Comparison of ENCODE assay signal across 12 cellular contexts in the genomic region with DNA sequence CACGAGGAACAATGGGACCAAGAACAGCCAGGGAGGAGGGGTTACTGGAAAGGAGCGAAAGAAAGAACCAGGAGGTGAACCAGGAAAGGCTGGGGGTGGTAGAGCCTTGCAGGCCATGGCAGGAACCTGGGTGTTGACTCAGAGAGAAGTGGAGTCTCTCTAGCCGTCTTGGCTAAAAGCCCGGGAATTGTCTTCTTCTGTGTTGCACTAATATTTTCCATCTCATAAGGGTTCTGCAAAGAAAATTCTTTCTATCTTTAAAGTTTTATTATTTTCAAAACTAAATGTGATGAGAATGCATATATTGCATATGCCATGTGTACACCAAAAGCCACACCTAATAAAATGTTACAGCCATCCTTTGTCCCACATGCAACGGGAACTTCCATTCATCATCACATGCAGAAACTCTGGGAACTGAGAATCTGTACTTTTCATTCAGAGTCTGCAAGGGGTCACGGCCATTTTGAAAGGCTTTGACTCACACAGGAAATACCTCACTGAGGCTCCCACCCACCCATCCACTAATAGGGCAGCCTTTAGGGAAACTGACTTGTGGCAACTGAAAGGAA. TPM values are rescaled to one million over a fixed set of nuclear protein-coding genes. Genes with fewer than 3 reads are reported as not detected.
DNase-seq lines count a peak whose midpoint lies in the region; ATAC-seq, FAIRE-seq and TF ChIP-seq lines count a peak whose summit lies in the region.
"Had no signal": no experiment of that assay in that cellular context is flagged by ENCODE, and none has a peak within 500 bp of the region (broad histone marks: within the 10 kb centered on the region; RNA-seq: fewer than 3 reads in every experiment).

No MANE protein-coding gene starts in this region.

- peaks cover 26% of the 10 kb centered on the region for H3K4me1 Mint-ChIP-seq in HFFc6 (ENCODE audit: low read depth)
- peaks cover 3% of the 10 kb centered on the region; the same call in 1 of the 2 replicates for H3K4me1 Mint-ChIP-seq in WTC11

- no peak for TF ChIP-seq CTCF in HFFc6 (IDR thresholded peaks at IDR 0.05)
- TF ChIP-seq CTCF in foreskin keratinocyte (conservative IDR thresholded peaks at IDR 0.05), result peak; percentile 17
- TF ChIP-seq CTCF in WTC11 (IDR thresholded peaks at IDR 0.05), result no peak

- no peaks in the 10 kb centered on the region for H3K36me3 Mint-ChIP-seq in HFFc6 (ENCODE audit: low read depth)
- H3K36me3 Mint-ChIP-seq in WTC11, result no peaks in the 10 kb centered on the region

- DNase-seq in HFFc6 (peak; percentile 62), amniotic epithelial cell (ENCODE audit: low read depth) (peak; percentile 44), foreskin keratinocyte (peak; percentile 84 to 93), WTC11 (ENCODE audit: low spot score) (no peak), NCI-H1694 (lab: John Stamatoyannopoulos, UW) (no peak), LoVo (ENCODE audit: low spot score) (no peak), GM12892 (ENCODE audit: insufficient read length) (no peak)
- DNase-seq: anterior cingulate cortex, NCI-H1092 treated with DMSO at 0.1 percent for 48 hours had no signal

- ATAC-seq in foreskin keratinocyte (peak; percentile 86), WTC11 (no peak)

- H3K27ac Mint-ChIP-seq in HFFc6, result peak overlapping the region; percentile 45; the same call in 1 of the 2 replicates
- no peak overlapping the region for H3K27ac Mint-ChIP-seq in WTC11

- H3K27me3 Mint-ChIP-seq in HFFc6 (ENCODE audit: insufficient read depth) (peaks cover 8% of the 10 kb centered on the region; the same call in 1 of the 2 replicates), WTC11 (ENCODE audit: low read depth) (no peaks in the 10 kb centered on the region)

- H3K27ac ChIP-seq in foreskin keratinocyte (peak overlapping the region; percentile 97), skin epidermis (peak overlapping the region in 13 of 21 experiments; percentile 4 to 67 (median 51))

- peaks cover 28% of the 10 kb centered on the region for H3K4me1 ChIP-seq in foreskin keratinocyte
- H3K4me1 ChIP-seq: parathyroid adenoma had no signal

- POLR2A ChIA-PET in WTC11 (lab: Charles Lee), result no interaction called here

- no peak for TF ChIP-seq POLR2A in GM12892 (IDR thresholded peaks at IDR 0.05; ENCODE audit: low read depth, low read length)

- H3K4me3 Mint-ChIP-seq in HFFc6 (no peak overlapping the region), WTC11 (no peak overlapping the region)

- CTCF ChIA-PET in WTC11 (lab: Charles Lee), result no interaction called here

- FAIRE-seq in GM12892 (lab: Jason Lieb, UNC), result no peak

- H3K4me3 ChIP-seq in skin epidermis, result no peak overlapping the region

- H3K9me3 Mint-ChIP-seq in HFFc6, result no peaks in the 10 kb centered on the region
- H3K9me3 Mint-ChIP-seq in WTC11, result peaks cover 8% of the 10 kb centered on the region

- H3K27me3 ChIP-seq in foreskin keratinocyte, result no peaks in the 10 kb centered on the region

TF ChIP-seq in WTC11, 78 proteins besides CTCF, POLR2A, EP300 and RAD21:
- TF ChIP-seq SOX15 (CRISPR knock-in tag; IDR thresholded peaks at IDR 0.05) (no peak), ETV6 (CRISPR knock-in tag; IDR thresholded peaks at IDR 0.05) (no peak), ATF1 (CRISPR knock-in tag; IDR thresholded peaks at IDR 0.05) (no peak), HMGA2 (CRISPR knock-in tag; IDR thresholded peaks at IDR 0.05) (no peak), ZNF232 (CRISPR knock-in tag; IDR thresholded peaks at IDR 0.05) (no peak), ZNF317 (CRISPR knock-in tag; IDR thresholded peaks at IDR 0.05; ENCODE audit: borderline replicate concordance, low read depth) (no peak), TCF7 (CRISPR knock-in tag; IDR thresholded peaks at IDR 0.05; ENCODE audit: low read depth) (no peak)
- TF ChIP-seq, protein P1, sequence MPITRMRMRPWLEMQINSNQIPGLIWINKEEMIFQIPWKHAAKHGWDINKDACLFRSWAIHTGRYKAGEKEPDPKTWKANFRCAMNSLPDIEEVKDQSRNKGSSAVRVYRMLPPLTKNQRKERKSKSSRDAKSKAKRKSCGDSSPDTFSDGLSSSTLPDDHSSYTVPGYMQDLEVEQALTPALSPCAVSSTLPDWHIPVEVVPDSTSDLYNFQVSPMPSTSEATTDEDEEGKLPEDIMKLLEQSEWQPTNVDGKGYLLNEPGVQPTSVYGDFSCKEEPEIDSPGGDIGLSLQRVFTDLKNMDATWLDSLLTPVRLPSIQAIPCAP (CRISPR knock-in tag; IDR thresholded peaks at IDR 0.05), result no peak
- TF ChIP-seq, protein P2, sequence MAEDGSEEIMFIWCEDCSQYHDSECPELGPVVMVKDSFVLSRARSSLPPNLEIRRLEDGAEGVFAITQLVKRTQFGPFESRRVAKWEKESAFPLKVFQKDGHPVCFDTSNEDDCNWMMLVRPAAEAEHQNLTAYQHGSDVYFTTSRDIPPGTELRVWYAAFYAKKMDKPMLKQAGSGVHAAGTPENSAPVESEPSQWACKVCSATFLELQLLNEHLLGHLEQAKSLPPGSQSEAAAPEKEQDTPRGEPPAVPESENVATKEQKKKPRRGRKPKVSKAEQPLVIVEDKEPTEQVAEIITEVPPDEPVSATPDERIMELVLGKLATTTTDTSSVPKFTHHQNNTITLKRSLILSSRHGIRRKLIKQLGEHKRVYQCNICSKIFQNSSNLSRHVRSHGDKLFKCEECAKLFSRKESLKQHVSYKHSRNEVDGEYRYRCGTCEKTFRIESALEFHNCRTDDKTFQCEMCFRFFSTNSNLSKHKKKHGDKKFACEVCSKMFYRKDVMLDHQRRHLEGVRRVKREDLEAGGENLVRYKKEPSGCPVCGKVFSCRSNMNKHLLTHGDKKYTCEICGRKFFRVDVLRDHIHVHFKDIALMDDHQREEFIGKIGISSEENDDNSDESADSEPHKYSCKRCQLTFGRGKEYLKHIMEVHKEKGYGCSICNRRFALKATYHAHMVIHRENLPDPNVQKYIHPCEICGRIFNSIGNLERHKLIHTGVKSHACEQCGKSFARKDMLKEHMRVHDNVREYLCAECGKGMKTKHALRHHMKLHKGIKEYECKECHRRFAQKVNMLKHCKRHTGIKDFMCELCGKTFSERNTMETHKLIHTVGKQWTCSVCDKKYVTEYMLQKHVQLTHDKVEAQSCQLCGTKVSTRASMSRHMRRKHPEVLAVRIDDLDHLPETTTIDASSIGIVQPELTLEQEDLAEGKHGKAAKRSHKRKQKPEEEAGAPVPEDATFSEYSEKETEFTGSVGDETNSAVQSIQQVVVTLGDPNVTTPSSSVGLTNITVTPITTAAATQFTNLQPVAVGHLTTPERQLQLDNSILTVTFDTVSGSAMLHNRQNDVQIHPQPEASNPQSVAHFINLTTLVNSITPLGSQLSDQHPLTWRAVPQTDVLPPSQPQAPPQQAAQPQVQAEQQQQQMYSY (CRISPR knock-in tag; IDR thresholded peaks at IDR 0.05), result no peak
TF ChIP-seq in WTC11: peak in this region for 0.

RNA-seq across cellular contexts. Expression of a gene that starts 38.0 kb away (rescaled TPM):
- not detected for total RNA-seq in HFFc6 (2021; fragmentation: NEBNext Ultra II Directional; extraction: Animal tissue kit (Norgen Biotek cat#: 25700))
- total RNA-seq in foreskin keratinocyte, result 0.24 and 0.49 TPM in 2 replicates
- 0.03 and 0.12 TPM in 2 replicates for polyA plus RNA-seq in foreskin keratinocyte
- total RNA-seq in WTC11 (2021), result 2.8 to 4.5 TPM (median 3.8 TPM) in 3 replicates
- not detected for polyA plus RNA-seq in GM12892 (2012; ENCODE audit: missing spikeins)
- total RNA-seq: fibroblast of villous mesenchyme had no signal

Comparison
In these comparisons a context has a peak if more than half of its experiments do, and no peak if none do; other contexts are left out.
1. DNase-seq: peak in HFFc6 (single experiment), amniotic epithelial cell (single experiment) and foreskin keratinocyte (2 of 2); none in WTC11 (single experiment), NCI-H1694 (single experiment), LoVo (single experiment) and GM12892 (single experiment).